In the genomic region with DNA sequence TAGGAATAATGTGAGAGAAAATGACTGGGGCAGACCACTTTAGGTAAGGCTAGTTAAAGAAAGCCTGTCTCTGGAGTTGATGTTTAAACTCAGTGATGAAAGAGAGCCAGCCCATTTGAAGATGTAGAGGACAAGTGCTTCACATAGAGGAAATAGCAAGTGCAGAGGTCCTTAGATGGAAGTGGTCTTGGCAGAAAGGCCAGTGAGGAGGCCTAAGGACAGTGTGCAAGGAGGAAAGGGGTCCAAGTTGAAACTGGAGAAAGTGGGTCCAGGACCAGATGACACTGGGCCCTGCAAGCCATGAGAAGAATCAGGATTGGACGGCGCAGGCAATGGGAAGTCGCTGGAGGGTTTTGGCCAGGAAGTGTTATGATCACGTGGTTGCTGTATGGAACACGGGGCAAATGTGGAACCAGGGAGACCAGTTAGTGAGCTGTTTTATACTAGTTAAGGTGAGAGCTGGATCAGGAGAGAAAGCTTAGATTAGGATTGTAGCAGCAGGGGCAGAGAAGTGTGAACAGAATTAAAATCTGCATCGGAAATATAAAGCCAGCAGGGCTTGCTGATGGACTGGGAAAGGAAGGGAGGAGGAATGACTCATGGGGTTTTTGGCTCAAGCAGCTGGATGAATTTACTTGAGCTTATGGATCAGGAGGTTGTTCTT, we compare ENCODE assay signal across 8 cellular contexts. TPM values are rescaled to one million over a fixed set of nuclear protein-coding genes. Genes with fewer than 3 reads are reported as not detected.
DNase-seq lines count a peak whose midpoint lies in the region; ATAC-seq and TF ChIP-seq lines count a peak whose summit lies in the region.

No MANE protein-coding gene starts in this region.

- no peak for DNase-seq in CD8-positive, alpha-beta T cell
- no peak for DNase-seq in activated B cell treated with CpG ODN at 0.5 μM for 24 hours
- DNase-seq in foreskin keratinocyte, result peak in 1 of 2 donors; percentile 62
- no peak for DNase-seq in skeletal muscle cell (ENCODE audit: low read depth)
- DNase-seq in iPS-NIHi7 (ENCODE audit: extremely low spot score), result no peak
- no peak for DNase-seq in NCI-H1436 treated with DMSO at 0.1 percent for 48 hours (lab: John Stamatoyannopoulos, UW)

- H3K9me3 ChIP-seq in CD8-positive, alpha-beta T cell (ENCODE audit: low read length), result no peaks in the 10 kb centered on the region

- H3K4me1 Mint-ChIP-seq in CD8-positive, alpha-beta T cell (ENCODE audit: low read depth), result peaks cover 42% of the 10 kb centered on the region
- H3K4me1 Mint-ChIP-seq in activated B cell treated with CpG ODN at 0.5 μM for 24 hours, result peaks cover 44% of the 10 kb centered on the region

- no peak overlapping the region for H3K4me3 ChIP-seq in CD8-positive, alpha-beta T cell (ENCODE audit: low read depth, low read length)
- peak overlapping the region; percentile 28 for H3K4me3 ChIP-seq in skeletal muscle cell (ENCODE audit: low read depth, low read length)

- intact Hi-C loops in CD8-positive, alpha-beta T cell (cut with DNase I, micrococcal nuclease), result no loop called here
- intact Hi-C loops in activated B cell treated with CpG ODN at 0.5 μM for 24 hours (cut with micrococcal nuclease), result no loop called here

- no peaks in the 10 kb centered on the region for H3K9me3 Mint-ChIP-seq in CD8-positive, alpha-beta T cell
- H3K9me3 Mint-ChIP-seq in activated B cell treated with CpG ODN at 0.5 μM for 24 hours, result no peaks in the 10 kb centered on the region

- no peaks in the 10 kb centered on the region for H3K27me3 ChIP-seq in CD8-positive, alpha-beta T cell (ENCODE audit: insufficient read depth, low read length)
- no peaks in the 10 kb centered on the region for H3K27me3 ChIP-seq in foreskin keratinocyte

- CTCF ChIA-PET in CD8-positive, alpha-beta T cell (lab: Charles Lee), result interaction anchor here (1.2 to 14.2 kb wide), 6 partner anchors 12 to 70 kb away, joined by 3 to 313 read pairs (median 32); partner anchors contain the start of gene PSMD6
- CTCF ChIA-PET in activated B cell treated with CpG ODN at 0.5 μM for 24 hours (lab: Charles Lee), result interaction anchor here (1.3 to 3.0 kb wide), 2 partner anchors 15 to 57 kb away, joined by 3 to 11 read pairs; no protein-coding TSS in a partner anchor

- no peak overlapping the region for H3K27ac ChIP-seq in CD8-positive, alpha-beta T cell (ENCODE audit: low read depth, low read length)
- peak overlapping the region; percentile 23 for H3K27ac ChIP-seq in foreskin keratinocyte

- TF ChIP-seq CTCF in CD8-positive, alpha-beta T cell (IDR thresholded peaks at IDR 0.05), result no peak
- no peak for TF ChIP-seq CTCF in activated B cell treated with CpG ODN at 0.5 μM for 24 hours (IDR thresholded peaks at IDR 0.05)
- TF ChIP-seq CTCF in foreskin keratinocyte (conservative IDR thresholded peaks at IDR 0.05), result peak; percentile 54

- peaks cover 14% of the 10 kb centered on the region for H3K36me3 Mint-ChIP-seq in CD8-positive, alpha-beta T cell
- H3K36me3 Mint-ChIP-seq in activated B cell treated with CpG ODN at 0.5 μM for 24 hours (ENCODE audit: low read depth), result peaks cover 13% of the 10 kb centered on the region

- H3K36me3 ChIP-seq in CD8-positive, alpha-beta T cell (ENCODE audit: insufficient read depth, low read length), result no peaks in the 10 kb centered on the region

- H3K4me1 ChIP-seq in CD8-positive, alpha-beta T cell (ENCODE audit: insufficient read depth, low read length), result peaks cover 6% of the 10 kb centered on the region
- H3K4me1 ChIP-seq in foreskin keratinocyte, result peaks cover 9% of the 10 kb centered on the region

- H3K27me3 Mint-ChIP-seq in CD8-positive, alpha-beta T cell (ENCODE audit: low read depth), result no peaks in the 10 kb centered on the region
- H3K27me3 Mint-ChIP-seq in activated B cell treated with CpG ODN at 0.5 μM for 24 hours, result no peaks in the 10 kb centered on the region

- POLR2A ChIA-PET in CD8-positive, alpha-beta T cell (lab: Charles Lee), result interaction anchor here (0.7 kb wide), 1 partner anchor 45 kb away, joined by 4 read pairs; no protein-coding TSS in a partner anchor
- POLR2A ChIA-PET in activated B cell treated with CpG ODN at 0.5 μM for 24 hours (lab: Charles Lee), result no interaction called here

- H3K27ac Mint-ChIP-seq in CD8-positive, alpha-beta T cell, result peak overlapping the region; percentile 77
- peak overlapping the region; percentile 67 for H3K27ac Mint-ChIP-seq in activated B cell treated with CpG ODN at 0.5 μM for 24 hours

- no peak for ATAC-seq in CD8-positive, alpha-beta T cell
- peak; percentile 42 for ATAC-seq in HG02759 (IDR thresholded peaks at IDR 0.05; ENCODE audit: unreplicated experiment)
- ATAC-seq in activated B cell treated with CpG ODN at 0.5 μM for 24 hours (ENCODE audit: low read depth), result no peak
- peak; percentile 81 for ATAC-seq in foreskin keratinocyte
- ATAC-seq in HG02852 (IDR thresholded peaks at IDR 0.05; ENCODE audit: unreplicated experiment), result no peak

- H3K4me3 Mint-ChIP-seq in CD8-positive, alpha-beta T cell, result no peak overlapping the region
- no peak overlapping the region for H3K4me3 Mint-ChIP-seq in activated B cell treated with CpG ODN at 0.5 μM for 24 hours

RNA-seq across cellular contexts. Expression of gene SCAANT1, which starts 48.0 kb away (rescaled TPM):
- not detected for total RNA-seq in CD8-positive, alpha-beta T cell
- not detected in 2 replicates for total RNA-seq in activated B cell treated with CpG ODN at 0.5 μM for 24 hours
- total RNA-seq in foreskin keratinocyte, result not detected in 2 replicates
- polyA plus RNA-seq in foreskin keratinocyte, result 0.79 TPM in 1 of 2 replicates, not detected in the other

Comparison
In these comparisons a context has a peak if more than half of its experiments do, and no peak if none do; other contexts are left out.
1. ATAC-seq: peak in HG02759 (single experiment) and foreskin keratinocyte (single experiment); none in CD8-positive, alpha-beta T cell (single experiment), activated B cell treated with CpG ODN at 0.5 μM for 24 hours (single experiment) and HG02852 (single experiment).